In the genomic region with DNA sequence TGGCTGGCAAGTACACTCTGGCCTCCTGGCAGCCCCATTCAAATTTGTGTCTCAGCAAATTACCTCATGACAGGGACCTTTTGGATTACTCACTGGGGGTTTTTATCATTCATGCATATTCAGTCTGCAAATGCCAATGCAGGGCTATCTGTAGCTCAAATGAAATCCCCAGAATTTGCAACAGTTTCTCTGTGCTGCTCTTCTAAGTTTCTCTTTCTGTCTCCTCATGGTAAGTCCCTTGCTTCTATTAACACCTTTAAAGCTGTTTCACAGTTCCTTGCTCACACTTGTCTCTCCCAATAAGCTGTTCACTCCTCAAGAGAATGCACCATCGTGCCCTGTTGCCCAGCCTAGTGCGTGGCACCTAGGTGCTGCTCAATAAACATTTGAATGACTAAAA, we compare ENCODE assay signal across 12 cellular contexts. TPM values are rescaled to one million over a fixed set of nuclear protein-coding genes. Genes with fewer than 3 reads are reported as not detected.
A peak's percentile ranks its signal among the peaks of the same experiment; 100 is the strongest.
DNase-seq lines count a peak whose midpoint lies in the region; ATAC-seq, FAIRE-seq and TF ChIP-seq lines count a peak whose summit lies in the region.
"Had no signal": no experiment of that assay in that cellular context is flagged by ENCODE, and none has a peak within 500 bp of the region (broad histone marks: within the 10 kb centered on the region; RNA-seq: fewer than 3 reads in every experiment).

No MANE protein-coding gene starts in this region.

- H3K4me3 Mint-ChIP-seq in activated naive CD8-positive, alpha-beta T cell treated with anti-CD3 and anti-CD28 coated beads, Interleukin-2, amount 50 U/mL, for 24 hours = peak overlapping the region; percentile 16
- H3K4me3 Mint-ChIP-seq: HFFc6 had no signal

- no peaks in the 10 kb centered on the region for H3K9me3 Mint-ChIP-seq in activated naive CD8-positive, alpha-beta T cell treated with anti-CD3 and anti-CD28 coated beads, Interleukin-2, amount 50 U/mL, for 24 hours

- H3K36me3 Mint-ChIP-seq in activated naive CD8-positive, alpha-beta T cell treated with anti-CD3 and anti-CD28 coated beads, Interleukin-2, amount 50 U/mL, for 24 hours (ENCODE audit: low read depth) = no peaks in the 10 kb centered on the region

- H3K27ac ChIP-seq in kidney (ENCODE audit: low read depth in 2 of 2, low read length in 2 of 2) = no peak overlapping the region

- H3K4me1 ChIP-seq in kidney (ENCODE audit: control insufficient read depth in 1 of 2, insufficient read depth in 1 of 2, low read depth in 1 of 2, low read length in 2 of 2) = peaks cover 0 to 9% of the 10 kb centered on the region in 2 donors

- H3K9ac ChIP-seq in kidney (ENCODE audit: low read length in 2 of 2) = no peak overlapping the region

- ATAC-seq in GM18870 (IDR thresholded peaks at IDR 0.05; ENCODE audit: unreplicated experiment) = peak; percentile 78
- ATAC-seq in GM21423 (IDR thresholded peaks at IDR 0.05; ENCODE audit: unreplicated experiment) = peak; percentile 41
- peak; percentile 63 for ATAC-seq in HG03060 (IDR thresholded peaks at IDR 0.05; ENCODE audit: low read depth, unreplicated experiment)
- ATAC-seq in activated naive CD8-positive, alpha-beta T cell treated with anti-CD3 and anti-CD28 coated beads, Interleukin-2, amount 50 U/mL, for 24 hours = peak; percentile 69
- ATAC-seq: esophagus mucosa had no signal

- H3K27me3 Mint-ChIP-seq in activated naive CD8-positive, alpha-beta T cell treated with anti-CD3 and anti-CD28 coated beads, Interleukin-2, amount 50 U/mL, for 24 hours = peaks cover 26% of the 10 kb centered on the region

- no peak for DNase-seq in activated naive CD8-positive, alpha-beta T cell treated with anti-CD3 and anti-CD28 coated beads, Interleukin-2, amount 50 U/mL, for 24 hours
- DNase-seq in ecto neural progenitor cell (ENCODE audit: low spot score) (no peak), HT-29 (ENCODE audit: low spot score) (no peak), kidney (no peak)
- DNase-seq: DMS53, HFFc6, NCI-H1436 treated with DMSO at 0.1 percent for 48 hours, trophoblast cell had no signal

- H3K9me3 ChIP-seq in kidney (ENCODE audit: control insufficient read depth in 1 of 2, low read length in 2 of 2) = no peaks in the 10 kb centered on the region

- H3K36me3 ChIP-seq in kidney (ENCODE audit: control insufficient read depth in 1 of 2, insufficient read depth in 2 of 2, low read length in 2 of 2) = no peaks in the 10 kb centered on the region

- peaks cover 39% of the 10 kb centered on the region for H3K4me1 Mint-ChIP-seq in activated naive CD8-positive, alpha-beta T cell treated with anti-CD3 and anti-CD28 coated beads, Interleukin-2, amount 50 U/mL, for 24 hours

- intact Hi-C loops in kidney (cut with DNase I) = no loop called here

- no peak for TF ChIP-seq CTCF in kidney (IDR thresholded peaks at IDR 0.05; ENCODE audit: borderline replicate concordance, extremely low read depth, insufficient read depth)

- FAIRE-seq in kidney (lab: Jason Lieb, UNC) = no peak

- H3K27ac Mint-ChIP-seq in activated naive CD8-positive, alpha-beta T cell treated with anti-CD3 and anti-CD28 coated beads, Interleukin-2, amount 50 U/mL, for 24 hours = peak overlapping the region; percentile 82
- H3K27ac Mint-ChIP-seq: HFFc6 had no signal

- H3K4me3 ChIP-seq in kidney (ENCODE audit: low read length in 2 of 2) = no peak overlapping the region

RNA-seq across cellular contexts. Expression of a gene that starts 3.3 kb away (rescaled TPM):
- total RNA-seq in HT-29 (2014; rRNA removed; shearing (Covaris generic)) = not detected in 2 replicates
- total RNA-seq in kidney = 1.4 TPM
- polyA plus RNA-seq in kidney (ENCODE audit: insufficient read depth, low read depth, low replicate concordance) = 1.4 TPM
